Comparison of ENCODE assay signal across 30 cellular contexts in the genomic region with DNA sequence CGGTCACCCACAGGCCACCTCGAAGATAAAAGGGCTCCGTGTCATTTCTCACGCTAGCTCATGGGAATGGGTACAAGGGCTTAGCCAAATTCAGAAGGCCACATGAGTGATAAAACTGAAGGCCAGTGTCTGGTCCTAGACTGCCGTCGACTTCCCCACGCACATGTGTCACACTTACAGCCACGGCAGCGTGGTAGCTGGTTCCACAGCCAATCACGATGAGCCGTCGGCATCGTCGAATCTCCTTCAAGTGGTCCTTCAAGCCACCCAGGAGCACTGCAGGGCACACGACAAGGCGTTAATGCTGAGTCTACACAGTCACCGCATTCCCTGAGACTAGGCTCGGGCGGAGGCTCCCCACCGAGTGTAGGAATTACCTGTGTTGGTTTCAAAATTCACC. TPM values are rescaled to one million over a fixed set of nuclear protein-coding genes. Genes with fewer than 3 reads are reported as not detected.
"Had no signal": no experiment of that assay in that cellular context is flagged by ENCODE, and none has a peak within 500 bp of the region (broad histone marks: within the 10 kb centered on the region; RNA-seq: fewer than 3 reads in every experiment).

No MANE protein-coding gene starts in this region.

- H3K27me3 Mint-ChIP-seq: activated CD8-positive, alpha-beta memory T cell treated with anti-CD3 and anti-CD28 coated beads, Interleukin-2, amount 10 ng/mL, durations not matched to agents 7 days and 5 days; activated CD8-positive, alpha-beta T cell treated with anti-CD3 and anti-CD28 coated beads for 36 hours; activated naive CD4-positive, alpha-beta T cell treated with anti-CD3 and anti-CD28 coated beads, Interleukin-2, amount 50 U/mL, for 24 hours; activated naive CD8-positive, alpha-beta T cell treated with anti-CD3 and anti-CD28 coated beads for 36 hours had no signal

- H3K36me3 Mint-ChIP-seq: activated CD8-positive, alpha-beta memory T cell treated with anti-CD3 and anti-CD28 coated beads, Interleukin-2, amount 10 ng/mL, durations not matched to agents 7 days and 5 days; activated naive CD4-positive, alpha-beta T cell treated with anti-CD3 and anti-CD28 coated beads, Interleukin-2, amount 50 U/mL, for 24 hours; activated naive CD8-positive, alpha-beta T cell treated with anti-CD3 and anti-CD28 coated beads for 36 hours had no signal

- H3K4me1 Mint-ChIP-seq: activated naive CD4-positive, alpha-beta T cell treated with anti-CD3 and anti-CD28 coated beads, Interleukin-2, amount 50 U/mL, for 24 hours; activated naive CD8-positive, alpha-beta T cell treated with anti-CD3 and anti-CD28 coated beads for 36 hours; activated naive CD8-positive, alpha-beta T cell treated with anti-CD3 and anti-CD28 coated beads, Interleukin-2, amount 50 U/mL, for 24 hours; central memory CD8-positive, alpha-beta T cell; endodermal cell had no signal

- H3K9me3 ChIP-seq: adrenal gland, body of pancreas had no signal

- H3K4me3 Mint-ChIP-seq: activated CD8-positive, alpha-beta memory T cell treated with anti-CD3 and anti-CD28 coated beads, Interleukin-2, amount 10 ng/mL, durations not matched to agents 7 days and 5 days; activated CD8-positive, alpha-beta T cell treated with anti-CD3 and anti-CD28 coated beads for 36 hours; activated naive CD4-positive, alpha-beta T cell treated with anti-CD3 and anti-CD28 coated beads for 36 hours; activated naive CD4-positive, alpha-beta T cell treated with anti-CD3 and anti-CD28 coated beads, Interleukin-2, amount 50 U/mL, for 24 hours; activated naive CD8-positive, alpha-beta T cell treated with anti-CD3 and anti-CD28 coated beads for 36 hours; activated naive CD8-positive, alpha-beta T cell treated with anti-CD3 and anti-CD28 coated beads, Interleukin-2, amount 50 U/mL, for 24 hours; activated T-helper 1 cell treated with anti-CD3 and anti-CD28 coated beads, Interleukin-12 subunit alpha, Interleukin-12 subunit beta, Interleukin-2, Interleukin-4 antibody, amounts not matched to agents 30 ng/mL and 10 ng/mL and 1 ng/mL, durations not matched to agents 14 hours and 24 hours and 36 hours; central memory CD8-positive, alpha-beta T cell; dendritic cell treated with granulocyte-macrophage colony-stimulating factor and Interleukin-4, amounts not matched to agents 40 ng/mL and 50 ng/mL, for 4 days; endodermal cell had no signal

- FAIRE-seq: frontal cortex had no signal

- H3K27ac ChIP-seq: adrenal gland, body of pancreas, cardiac muscle cell, coronary artery had no signal

- ATAC-seq: activated CD8-positive, alpha-beta memory T cell treated with anti-CD3 and anti-CD28 coated beads, Interleukin-2, amount 10 ng/mL, durations not matched to agents 7 days and 5 days; activated naive CD8-positive, alpha-beta T cell treated with anti-CD3 and anti-CD28 coated beads, Interleukin-2, amount 50 U/mL, for 24 hours; body of pancreas had no signal

- H3K27ac Mint-ChIP-seq: activated CD8-positive, alpha-beta memory T cell treated with anti-CD3 and anti-CD28 coated beads, Interleukin-2, amount 10 ng/mL, durations not matched to agents 7 days and 5 days; activated CD8-positive, alpha-beta T cell treated with anti-CD3 and anti-CD28 coated beads for 36 hours; activated naive CD4-positive, alpha-beta T cell treated with anti-CD3 and anti-CD28 coated beads for 36 hours; activated naive CD4-positive, alpha-beta T cell treated with anti-CD3 and anti-CD28 coated beads, Interleukin-2, amount 50 U/mL, for 24 hours; activated naive CD8-positive, alpha-beta T cell treated with anti-CD3 and anti-CD28 coated beads for 36 hours; activated naive CD8-positive, alpha-beta T cell treated with anti-CD3 and anti-CD28 coated beads, Interleukin-2, amount 50 U/mL, for 24 hours; activated T-helper 1 cell treated with anti-CD3 and anti-CD28 coated beads, Interleukin-12 subunit alpha, Interleukin-12 subunit beta, Interleukin-2, Interleukin-4 antibody, amounts not matched to agents 30 ng/mL and 10 ng/mL and 1 ng/mL, durations not matched to agents 14 hours and 24 hours and 36 hours; activated T-helper 2 cell treated with anti-CD3 and anti-CD28 coated beads, Interferon-gamma antibody, Interleukin-2, Interleukin-4, amounts not matched to agents 10 μg/mL and 5 μg/mL and 100 μg/mL, durations not matched to agents 14 hours and 24 hours and 36 hours; dendritic cell treated with granulocyte-macrophage colony-stimulating factor and Interleukin-4, amounts not matched to agents 40 ng/mL and 50 ng/mL, for 4 days; endodermal cell had no signal

- H3K27me3 ChIP-seq: adrenal gland, body of pancreas, cardiac muscle cell, dorsolateral prefrontal cortex had no signal

- DNase-seq: activated CD4-positive, alpha-beta T cell treated with anti-CD3 and anti-CD28 coated beads for 48 hours; activated CD4-positive, alpha-beta T cell treated with anti-CD3 and anti-CD28 coated beads, Interleukin-2, amount 50 U/mL, for 1 hour; activated CD4-positive, alpha-beta T cell treated with anti-CD3 and anti-CD28 coated beads, Interleukin-2, amount 50 U/mL, for 48 hours; activated CD8-positive, alpha-beta memory T cell treated with anti-CD3 and anti-CD28 coated beads, Interleukin-2, amount 10 ng/mL, durations not matched to agents 7 days and 5 days; activated CD8-positive, alpha-beta memory T cell treated with anti-CD3 and anti-CD28 coated beads, Interleukin-2, amount 50 U/mL, for 4 hours; activated CD8-positive, alpha-beta T cell treated with anti-CD3 and anti-CD28 coated beads for 36 hours; activated effector memory CD4-positive, alpha-beta T cell treated with anti-CD3 and anti-CD28 coated beads, Interleukin-2, amount 50 U/mL, for 16 hours; activated naive CD4-positive, alpha-beta T cell treated with anti-CD3 and anti-CD28 coated beads for 36 hours; activated naive CD8-positive, alpha-beta T cell treated with anti-CD3 and anti-CD28 coated beads for 36 hours; activated naive CD8-positive, alpha-beta T cell treated with anti-CD3 and anti-CD28 coated beads, Interleukin-2, amount 50 U/mL, for 24 hours; activated T-cell treated with anti-CD3 and anti-CD28 coated beads, Interleukin-2, amount 50 U/mL, for 1 hour; activated T-cell treated with anti-CD3 and anti-CD28 coated beads, Interleukin-2, amount 50 U/mL, for 48 hours; adrenal gland; amygdala; body of pancreas; dorsolateral prefrontal cortex; effector memory CD4-positive, alpha-beta T cell; endodermal cell; foreskin fibroblast; head of caudate nucleus; T-helper 2 cell had no signal

- H3K36me3 ChIP-seq: adrenal gland had no signal

- H3K9me3 Mint-ChIP-seq: activated CD8-positive, alpha-beta T cell treated with anti-CD3 and anti-CD28 coated beads for 36 hours; activated naive CD4-positive, alpha-beta T cell treated with anti-CD3 and anti-CD28 coated beads for 36 hours; activated naive CD4-positive, alpha-beta T cell treated with anti-CD3 and anti-CD28 coated beads, Interleukin-2, amount 50 U/mL, for 24 hours; activated naive CD8-positive, alpha-beta T cell treated with anti-CD3 and anti-CD28 coated beads for 36 hours; activated naive CD8-positive, alpha-beta T cell treated with anti-CD3 and anti-CD28 coated beads, Interleukin-2, amount 50 U/mL, for 24 hours; activated T-helper 1 cell treated with anti-CD3 and anti-CD28 coated beads, Interleukin-12 subunit alpha, Interleukin-12 subunit beta, Interleukin-2, Interleukin-4 antibody, amounts not matched to agents 30 ng/mL and 10 ng/mL and 1 ng/mL, durations not matched to agents 14 hours and 24 hours and 36 hours; activated T-helper 2 cell treated with anti-CD3 and anti-CD28 coated beads, Interferon-gamma antibody, Interleukin-2, Interleukin-4, amounts not matched to agents 10 μg/mL and 5 μg/mL and 100 μg/mL, durations not matched to agents 14 hours and 24 hours and 36 hours; central memory CD8-positive, alpha-beta T cell; dendritic cell treated with granulocyte-macrophage colony-stimulating factor and Interleukin-4, amounts not matched to agents 40 ng/mL and 50 ng/mL, for 4 days; endodermal cell had no signal

- H3K4me3 ChIP-seq: adrenal gland, body of pancreas, cardiac muscle cell, coronary artery, dorsolateral prefrontal cortex had no signal

- H3K4me1 ChIP-seq: adrenal gland, body of pancreas had no signal

RNA-seq across cellular contexts. Expression of gene GFPT2, which starts 36.5 kb away (rescaled TPM):
- total RNA-seq: activated CD8-positive, alpha-beta T cell treated with anti-CD3 and anti-CD28 coated beads for 36 hours; activated T-helper 2 cell treated with anti-CD3 and anti-CD28 coated beads, Interferon-gamma antibody, Interleukin-2, Interleukin-4, amounts not matched to agents 10 μg/mL and 5 μg/mL and 100 μg/mL, durations not matched to agents 14 hours and 24 hours and 36 hours; T-helper 1 cell treated with Interleukin-12 subunit alpha and Interleukin-12 subunit beta and Interleukin-4 antibody, amounts not matched to agents 30 ng/mL and 1 ng/mL, for 36 hours had no signal
